ENCODE assay signal across 8 cellular contexts in genomic region chr12:33520505-33521302, GRCh38.
DNase-seq lines count a peak whose midpoint lies in the region; ATAC-seq, FAIRE-seq and TF ChIP-seq lines count a peak whose summit lies in the region.
"Not testable (repeated sequence)": the region's sequence is repeated elsewhere in the genome, so short reads cannot be mapped to it uniquely, and the experiment has no call there.

No MANE protein-coding gene starts in this region.

- not testable (repeated sequence) for H3K27me3 ChIP-seq in H7 (ENCODE audit: control insufficient read depth, insufficient read depth, low read length); SJCRH30; right lobe of liver; small intestine (ENCODE audit: control insufficient read depth in 2 of 2, insufficient read depth in 2 of 2, low read length in 2 of 2)

- H3K9me3 ChIP-seq in SJCRH30 (replicated peaks); right lobe of liver; small intestine (ENCODE audit: control insufficient read depth, low read depth): not testable (repeated sequence)

- H3K4me1 ChIP-seq in SJCRH30; right lobe of liver; small intestine (ENCODE audit: control insufficient read depth in 2 of 2, insufficient read depth in 1 of 2, low read depth in 1 of 2, low read length in 1 of 2): not testable (repeated sequence)

- H3K4me3 ChIP-seq in H7 (ENCODE audit: insufficient read depth, low read depth, low read length): peak overlapping the region; percentile 10; the same call in 1 of the 2 replicates
- H3K4me3 ChIP-seq in SJCRH30: peak overlapping the region; percentile 9; the same call in 1 of the 2 replicates
- H3K4me3 ChIP-seq in epithelial cell of esophagus (ENCODE audit: low read length): peak overlapping the region; percentile 36
- H3K4me3 ChIP-seq in right lobe of liver: peak overlapping the region in 2 of 3 donors; percentile 19 to 50
- H3K4me3 ChIP-seq in small intestine (ENCODE audit: low read depth in 1 of 2, low read length in 2 of 2): not testable (repeated sequence)

- intact Hi-C loops in right lobe of liver (cut with DNase I): not testable (repeated sequence)

- FAIRE-seq in small intestine (lab: Jason Lieb, UNC): not testable (repeated sequence)

- peak overlapping the region; percentile 8; the same call in 1 of the 2 replicates for H3K27ac ChIP-seq in C4-2B
- not testable (repeated sequence) for H3K27ac ChIP-seq in SJCRH30; right lobe of liver; small intestine (ENCODE audit: low read depth in 1 of 2, low read length in 1 of 2)

- TF ChIP-seq CTCF in C4-2B (conservative IDR thresholded peaks at IDR 0.05); epithelial cell of esophagus (IDR thresholded peaks at IDR 0.05; ENCODE audit: insufficient read depth, low read depth, low read length, missing control alignments); right lobe of liver (IDR thresholded peaks at IDR 0.05): not testable (repeated sequence)

- WGBS in right lobe of liver (ENCODE audit: insufficient coverage, low coverage, low lambda C conversion rate, missing lambda C conversion rate): 16% methylated on average over 3 of the region's 12 CpGs
- 27 to 61% (median 32%) methylated on average over 12 of the region's 12 CpGs for WGBS in small intestine, 3 donors

- not testable (repeated sequence) for DNase-seq in H7
- DNase-seq in NCI-H1105 treated with DMSO at 0.1 percent for 48 hours (lab: John Stamatoyannopoulos, UW): peak; percentile 16
- DNase-seq in NCI-H2196 (lab: John Stamatoyannopoulos, UW; ENCODE audit: unreplicated experiment): peak; percentile 5
- peak; percentile 15 to 17 for DNase-seq in SJCRH30
- peak; percentile 69 for DNase-seq in epithelial cell of esophagus (ENCODE audit: low read depth)
- peak; percentile 44 to 77 (median 67) for DNase-seq in right lobe of liver
- peak; percentile 42 for DNase-seq in small intestine

- TF ChIP-seq POLR2A in right lobe of liver (IDR thresholded peaks at IDR 0.05): not testable (repeated sequence)

- ATAC-seq in right lobe of liver: peak in 2 of 4 donors; percentile 54 to 69

- H3K36me3 ChIP-seq in H7 (replicated peaks; ENCODE audit: control insufficient read depth, insufficient read depth, low read length); SJCRH30; right lobe of liver; small intestine (ENCODE audit: control insufficient read depth in 2 of 2, insufficient read depth in 2 of 2, low read length in 2 of 2): not testable (repeated sequence)
